In the genomic region with DNA sequence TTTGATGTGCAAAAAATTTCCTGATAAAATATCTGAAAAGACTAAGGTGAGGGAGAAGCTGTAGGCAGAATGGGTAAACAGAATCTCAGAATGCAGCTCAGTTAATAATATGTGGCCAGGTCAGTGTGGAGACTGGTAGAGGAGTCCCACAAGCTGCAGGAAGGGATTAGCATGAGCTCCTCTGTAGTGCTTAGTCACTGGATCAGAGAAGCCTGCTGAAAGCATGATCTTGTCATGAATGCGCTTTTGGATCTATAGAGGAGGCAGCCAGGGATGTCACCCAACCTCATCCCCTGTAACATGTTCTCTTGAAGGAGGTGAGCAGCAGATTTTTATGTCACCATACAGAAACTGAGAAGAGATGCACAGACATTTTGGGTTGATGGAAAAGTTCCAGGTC, we compare ENCODE assay signal across 24 cellular contexts.
DNase-seq lines count a peak whose midpoint lies in the region; ATAC-seq and TF ChIP-seq lines count a peak whose summit lies in the region.
"Had no signal": no experiment of that assay in that cellular context is flagged by ENCODE, and none has a peak within 500 bp of the region (broad histone marks: within the 10 kb centered on the region; RNA-seq: fewer than 3 reads in every experiment).

No MANE protein-coding gene starts in this region.

- H3K27ac ChIP-seq in SU-DHL-6 (ENCODE audit: low read depth, low read length) (no peak overlapping the region), mesendoderm (ENCODE audit: low read depth, low read length) (no peak overlapping the region)
- H3K27ac ChIP-seq: HL-60 had no signal

- H3K9me2 ChIP-seq in SU-DHL-6 (replicated peaks; ENCODE audit: insufficient read depth, low read length): no peaks in the 10 kb centered on the region

- no peak overlapping the region for H3K23ac ChIP-seq in mesendoderm (ENCODE audit: low read length)

- DNase-seq in NCI-H82 (lab: John Stamatoyannopoulos, UW): peak; percentile 74
- no peak for DNase-seq in NCI-H82 treated with DMSO at 0.1 percent for 48 hours (lab: John Stamatoyannopoulos, UW; ENCODE audit: unreplicated experiment)
- peak; percentile 7 for DNase-seq in mesendoderm
- DNase-seq in HuH-7 (ENCODE audit: low spot score): no peak
- no peak for DNase-seq in NCI-H187 treated with DMSO at 0.1 percent for 48 hours (lab: John Stamatoyannopoulos, UW)
- no peak for DNase-seq in RPMI8226
- DNase-seq: 8988T; ACHN; BE2C; CD8-positive, alpha-beta memory T cell; DMS 273 treated with DMSO at 0.1 percent for 48 hours; NCI-H1092; NCI-H1417 treated with DMSO at 0.1 percent for 48 hours; NCI-H1694 treated with DMSO at 0.1 percent for 48 hours; NCI-H2171 treated with DMSO at 0.1 percent for 48 hours; NCI-H446; NCI-H524 treated with DMSO at 0.1 percent for 48 hours; NCI-H774; SIG-M5 had no signal

- H4K5ac ChIP-seq in mesendoderm (ENCODE audit: low read length): no peak overlapping the region

- H3K79me2 ChIP-seq in SU-DHL-6 (ENCODE audit: insufficient read depth, low read length) (no peaks in the 10 kb centered on the region), mesendoderm (ENCODE audit: control insufficient read depth, insufficient read depth, low read length) (no peaks in the 10 kb centered on the region)

- no peaks in the 10 kb centered on the region for H3K79me1 ChIP-seq in mesendoderm (ENCODE audit: low read length)

- no peaks in the 10 kb centered on the region for H4K20me1 ChIP-seq in SU-DHL-6 (ENCODE audit: low read depth, low read length)

- no peak for TF ChIP-seq CTCF in SU-DHL-6 (IDR thresholded peaks at IDR 0.05; ENCODE audit: insufficient read depth, low read length, poor library complexity, severe bottlenecking)

- H2AFZ ChIP-seq in SU-DHL-6 (ENCODE audit: low read depth, low read length, severe bottlenecking): peak overlapping the region; percentile 8

- ATAC-seq in GM21529 (IDR thresholded peaks at IDR 0.05; ENCODE audit: unreplicated experiment): no peak
- ATAC-seq: Panc1, SK-N-SH treated with all-trans-retinoic acid at 6 μM for 48 hours had no signal

- no peak overlapping the region for H2AK5ac ChIP-seq in mesendoderm (ENCODE audit: low read length)

- no peak overlapping the region for H4K8ac ChIP-seq in mesendoderm (ENCODE audit: low read depth, low read length)

- no peak overlapping the region for H3K56ac ChIP-seq in mesendoderm (ENCODE audit: low read length)

- H2BK15ac ChIP-seq in mesendoderm (replicated peaks; ENCODE audit: low read depth): no peak overlapping the region

- H3K27me3 ChIP-seq in SU-DHL-6 (ENCODE audit: low read length) (no peaks in the 10 kb centered on the region), mesendoderm (ENCODE audit: insufficient read depth, low read length, poor library complexity) (no peaks in the 10 kb centered on the region)
- H3K27me3 ChIP-seq: BE2C had no signal

- H3K4me2 ChIP-seq in SU-DHL-6 (ENCODE audit: low read depth, low read length, poor library complexity, severe bottlenecking) (no peak overlapping the region), mesendoderm (ENCODE audit: low read length) (no peak overlapping the region)

- H3K9ac ChIP-seq in SU-DHL-6 (ENCODE audit: low read length) (no peak overlapping the region), mesendoderm (ENCODE audit: low read length) (no peak overlapping the region)

- H3K18ac ChIP-seq in mesendoderm (ENCODE audit: low read length): no peak overlapping the region

- no peak overlapping the region for H3K4ac ChIP-seq in mesendoderm (ENCODE audit: low read depth, low read length)

- WGBS in mesendoderm (ENCODE audit: extremely low coverage, insufficient coverage, low lambda C conversion rate): no CpG with 5 or more reads among the region's 1 CpG

- H3K36me3 ChIP-seq in SU-DHL-6 (ENCODE audit: low read length) (no peaks in the 10 kb centered on the region), mesendoderm (ENCODE audit: control insufficient read depth, insufficient read depth, low read length) (no peaks in the 10 kb centered on the region)
- H3K36me3 ChIP-seq: BE2C had no signal

- no peaks in the 10 kb centered on the region; the same call in 1 of the 2 replicates for H3K9me3 ChIP-seq in SU-DHL-6 (ENCODE audit: insufficient read depth, low read length)
- H3K9me3 ChIP-seq: BE2C had no signal

- no peaks in the 10 kb centered on the region for H3K4me1 ChIP-seq in mesendoderm (ENCODE audit: control insufficient read depth, low read depth, low read length)
- H3K4me1 ChIP-seq: BE2C had no signal

- no peak overlapping the region for H2BK120ac ChIP-seq in mesendoderm (ENCODE audit: low read depth, low read length)

- H3F3A ChIP-seq in SU-DHL-6 (ENCODE audit: insufficient read depth): no peaks in the 10 kb centered on the region

- H3K4me3 ChIP-seq in SU-DHL-6 (ENCODE audit: insufficient read depth, low read length, poor library complexity, severe bottlenecking) (no peak overlapping the region), mesendoderm (ENCODE audit: low read length) (no peak overlapping the region)

- H2BK5ac ChIP-seq in mesendoderm (ENCODE audit: low read length): no peak overlapping the region

Comparison
In these comparisons a context has a peak if more than half of its experiments do, and no peak if none do; other contexts are left out.
1. DNase-seq: peak in NCI-H82 (single experiment) and mesendoderm (single experiment); none in NCI-H82 treated with DMSO at 0.1 percent for 48 hours (single experiment), HuH-7 (single experiment), NCI-H187 treated with DMSO at 0.1 percent for 48 hours (single experiment) and RPMI8226 (single experiment).